In the genomic region with DNA sequence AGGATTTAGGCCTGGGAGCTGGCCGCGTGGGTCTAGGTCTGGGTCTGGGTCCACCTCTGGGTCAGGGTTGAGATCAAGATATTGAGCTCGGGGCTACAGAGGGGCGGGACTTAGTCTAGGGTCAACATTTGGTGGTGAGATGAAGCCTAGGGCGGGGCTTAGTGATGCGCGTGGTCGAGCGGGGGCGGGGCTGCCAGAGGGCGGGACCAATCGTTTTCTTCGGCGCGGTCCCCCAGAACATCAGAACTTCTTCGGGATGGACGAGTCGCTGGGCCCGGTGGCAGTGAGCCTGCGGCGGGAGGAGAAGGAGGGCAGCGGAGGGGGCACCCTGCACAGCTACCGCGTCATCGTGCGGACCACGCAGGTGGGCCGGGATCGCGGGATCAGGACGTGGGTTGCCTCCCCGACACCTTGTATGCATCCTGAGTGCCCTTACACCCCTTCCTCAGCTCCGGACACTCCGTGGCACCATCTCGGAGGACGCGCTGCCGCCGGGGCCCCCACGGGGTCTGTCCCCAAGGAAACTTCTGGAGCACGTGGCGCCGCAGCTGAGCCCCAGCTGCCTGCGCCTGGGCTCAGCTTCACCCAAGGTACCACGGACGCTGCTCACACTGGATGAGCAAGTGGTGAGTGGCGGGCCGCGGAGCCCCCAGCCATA, we compare ENCODE assay signal across 12 cellular contexts. TPM values are rescaled to one million over a fixed set of nuclear protein-coding genes. Genes with fewer than 3 reads are reported as not detected.
A peak's percentile ranks its signal among the peaks of the same experiment; 100 is the strongest.
DNase-seq lines count a peak whose midpoint lies in the region; TF ChIP-seq lines count a peak whose summit lies in the region.
"Had no signal": no experiment of that assay in that cellular context is flagged by ENCODE, and none has a peak within 500 bp of the region (broad histone marks: within the 10 kb centered on the region; RNA-seq: fewer than 3 reads in every experiment).

No MANE protein-coding gene starts in this region.

- H3K4me3 ChIP-seq in CD4-positive, alpha-beta memory T cell (ENCODE audit: low read length in 2 of 2) = peak overlapping the region; percentile 15 to 72
- H3K4me3 ChIP-seq in Karpas-422 (ENCODE audit: low read length) = peak overlapping the region; percentile 89
- H3K4me3 ChIP-seq: body of pancreas had no signal

- no peak for TF ChIP-seq CTCF in nephron progenitor cell (IDR thresholded peaks at IDR 0.05)

- no peak overlapping the region for H2AFZ ChIP-seq in Karpas-422 (ENCODE audit: low read length)

- H3K36me3 Mint-ChIP-seq in CD4-positive, alpha-beta memory T cell = peaks cover 20 to 56% of the 10 kb centered on the region in 2 donors
- peaks cover 4% of the 10 kb centered on the region for H3K36me3 Mint-ChIP-seq in nephron progenitor cell (ENCODE audit: low read depth)

- no peaks in the 10 kb centered on the region for H3K27me3 Mint-ChIP-seq in CD4-positive, alpha-beta memory T cell
- peaks cover 13% of the 10 kb centered on the region for H3K27me3 Mint-ChIP-seq in nephron progenitor cell (ENCODE audit: low read depth, poor library complexity)

- H3K9ac ChIP-seq in Karpas-422 (ENCODE audit: low read length) = peak overlapping the region; percentile 92

- peak overlapping the region; percentile 95 for H3K4me2 ChIP-seq in Karpas-422 (ENCODE audit: low read depth, low read length, poor library complexity, severe bottlenecking)

- H3K27ac Mint-ChIP-seq in CD4-positive, alpha-beta memory T cell = peak overlapping the region; percentile 85 to 97 (median 89)
- no peak overlapping the region for H3K27ac Mint-ChIP-seq in nephron progenitor cell

- peaks cover 30% of the 10 kb centered on the region for H3K79me2 ChIP-seq in Karpas-422 (ENCODE audit: low read length)

- peaks cover 0 to 2% (median 0%) of the 10 kb centered on the region in 8 donors for H3K9me3 Mint-ChIP-seq in CD4-positive, alpha-beta memory T cell
- no peaks in the 10 kb centered on the region for H3K9me3 Mint-ChIP-seq in nephron progenitor cell

- H3K27ac ChIP-seq in CD4-positive, alpha-beta memory T cell (ENCODE audit: low read depth, low read length) = peak overlapping the region; percentile 94
- peak overlapping the region; percentile 99 for H3K27ac ChIP-seq in Karpas-422 (ENCODE audit: low read length)

- H3K9me3 ChIP-seq in CD4-positive, alpha-beta memory T cell (ENCODE audit: control insufficient read depth in 1 of 2, low read length in 2 of 2) = no peaks in the 10 kb centered on the region
- H3K9me3 ChIP-seq in Karpas-422 (ENCODE audit: low read length) = no peaks in the 10 kb centered on the region
- H3K9me3 ChIP-seq: body of pancreas had no signal

- no peaks in the 10 kb centered on the region for H3K27me3 ChIP-seq in CD4-positive, alpha-beta memory T cell (ENCODE audit: insufficient read depth, low read length)
- H3K27me3 ChIP-seq in Karpas-422 (ENCODE audit: low read length) = no peaks in the 10 kb centered on the region
- H3K27me3 ChIP-seq: body of pancreas had no signal

- peaks cover 40% of the 10 kb centered on the region for H3K36me3 ChIP-seq in CD4-positive, alpha-beta memory T cell (ENCODE audit: insufficient read depth, low read length)
- 0 out of 2 replicates have a peak, but pooled peaks cover 9% of the 10 kb centered on the region for H3K36me3 ChIP-seq in Karpas-422 (ENCODE audit: insufficient read depth, low read length)

- intact Hi-C loops in CD4-positive, alpha-beta memory T cell (cut with micrococcal nuclease) = no loop called here

- H3K4me1 ChIP-seq in CD4-positive, alpha-beta memory T cell (ENCODE audit: insufficient read depth, low read length) = peaks cover 67% of the 10 kb centered on the region
- peaks cover 53% of the 10 kb centered on the region for H3K4me1 ChIP-seq in Karpas-422 (ENCODE audit: low read length)

- POLR2A ChIA-PET in CD4-positive, alpha-beta memory T cell (lab: Charles Lee; ENCODE audit: partially characterized antibody) = interaction anchor here (0.7 to 12.0 kb wide), 7 partner anchors 11 to 863 kb away, joined by 3 to 359 read pairs (median 31); a partner anchor contains a TSS

- no peaks in the 10 kb centered on the region for H3K9me2 ChIP-seq in Karpas-422 (replicated peaks; ENCODE audit: insufficient read depth, low read length)

- peaks cover 27 to 67% (median 42%) of the 10 kb centered on the region in 4 donors for H3K4me1 Mint-ChIP-seq in CD4-positive, alpha-beta memory T cell
- H3K4me1 Mint-ChIP-seq in nephron progenitor cell = peaks cover 46% of the 10 kb centered on the region

- CTCF ChIA-PET in CD4-positive, alpha-beta memory T cell (lab: Charles Lee; ENCODE audit: partially characterized antibody) = interaction anchor here (0.8 to 1.1 kb wide), 2 partner anchors 10 to 27 kb away, joined by 3 to 4 read pairs; no protein-coding TSS in a partner anchor

- H3K4me3 Mint-ChIP-seq in CD4-positive, alpha-beta memory T cell = peak overlapping the region; percentile 70 to 82 (median 76)
- peak overlapping the region; percentile 44 for H3K4me3 Mint-ChIP-seq in nephron progenitor cell

- peaks cover 4% of the 10 kb centered on the region; the same call in 1 of the 2 replicates for H4K20me1 ChIP-seq in Karpas-422 (ENCODE audit: insufficient read depth, low read depth, low read length)

- DNase-seq in CD4-positive, alpha-beta memory T cell = no peak
- DNase-seq in Karpas-422 (peak; percentile 82), ecto neural progenitor cell (ENCODE audit: low spot score) (peak; percentile 72), nephron progenitor cell (peak; percentile 65), kidney tubule cell (ENCODE audit: low spot score) (no peak), CD1c-positive myeloid dendritic cell (ENCODE audit: extremely low spot score) (no peak), H4 (ENCODE audit: low spot score) (no peak)
- no peak for DNase-seq in stimulated activated CD4-positive, alpha-beta T cell treated with anti-CD3 and anti-CD28 coated beads, Interleukin-12 subunit alpha, Interleukin-12 subunit beta, amount 100 ng/mL, for 4 hours
- DNase-seq: body of pancreas, foreskin melanocyte, KBM-7, T-helper 9 cell had no signal

RNA-seq across cellular contexts. Expression of a gene that starts 4.2 kb away (rescaled TPM):
- 100 to 1,000 TPM; 150 to 169 TPM for total RNA-seq in CD4-positive, alpha-beta memory T cell
- polyA plus RNA-seq in CD4-positive, alpha-beta memory T cell = 100 to 1,000 TPM in 1 of 2 donors, 10 to 100 TPM in 1; 50.1 to 204 TPM
- 74.6 and 123 TPM in 2 replicates for total RNA-seq in Karpas-422 (2014; rRNA removed; shearing (Covaris generic); ENCODE audit: low replicate concordance)
- 11.3 and 18.4 TPM in 2 replicates for total RNA-seq in H4 (2014; rRNA removed; shearing (Covaris generic))

RNA-seq across cellular contexts. Expression of a gene that starts 20.6 kb away (rescaled TPM):
- 100 to 1,000 TPM; 170 to 173 TPM for total RNA-seq in CD4-positive, alpha-beta memory T cell
- 10 to 100 TPM; 36.5 to 74.7 TPM for polyA plus RNA-seq in CD4-positive, alpha-beta memory T cell
- 42.6 and 44.0 TPM in 2 replicates for total RNA-seq in Karpas-422 (2014; rRNA removed; shearing (Covaris generic); ENCODE audit: low replicate concordance)
- 26.3 and 48.1 TPM in 2 replicates for total RNA-seq in H4 (2014; rRNA removed; shearing (Covaris generic))

RNA-seq across cellular contexts. Expression of a gene that starts 26.6 kb away (rescaled TPM):
- total RNA-seq in CD4-positive, alpha-beta memory T cell = 10 to 100 TPM; 63.3 to 66.3 TPM
- 1 to 10 TPM in 1 of 2 donors, under 1 TPM in 1; 0.41 to 6.3 TPM for polyA plus RNA-seq in CD4-positive, alpha-beta memory T cell
- 20.4 and 28.5 TPM in 2 replicates for total RNA-seq in Karpas-422 (2014; rRNA removed; shearing (Covaris generic); ENCODE audit: low replicate concordance)
- 11.7 TPM in 2 replicates for total RNA-seq in H4 (2014; rRNA removed; shearing (Covaris generic))

RNA-seq across cellular contexts. Expression of a gene that starts 28.1 kb away (rescaled TPM):
- 10 to 100 TPM; 92.0 to 93.6 TPM for total RNA-seq in CD4-positive, alpha-beta memory T cell
- 10 to 100 TPM in 1 of 2 donors, 1 to 10 TPM in 1; 6.3 to 24.1 TPM for polyA plus RNA-seq in CD4-positive, alpha-beta memory T cell
- 11.8 and 28.0 TPM in 2 replicates for total RNA-seq in Karpas-422 (2014; rRNA removed; shearing (Covaris generic); ENCODE audit: low replicate concordance)
- 7.4 and 9.1 TPM in 2 replicates for total RNA-seq in H4 (2014; rRNA removed; shearing (Covaris generic))

RNA-seq across cellular contexts. Expression of a gene that starts 46.5 kb away (rescaled TPM):
- 1 to 10 TPM; 1.6 to 2.7 TPM for total RNA-seq in CD4-positive, alpha-beta memory T cell
- polyA plus RNA-seq in CD4-positive, alpha-beta memory T cell = 1 to 10 TPM in 1 of 2 donors, not detected in 1; 1.2 TPM
- 0.25 and 0.48 TPM in 2 replicates for total RNA-seq in Karpas-422 (2014; rRNA removed; shearing (Covaris generic); ENCODE audit: low replicate concordance)
- total RNA-seq in H4 (2014; rRNA removed; shearing (Covaris generic)) = not detected in 2 replicates

Comparison
In these comparisons a context has a peak if more than half of its experiments do, and no peak if none do; other contexts are left out.
1. DNase-seq: peak in Karpas-422 (single experiment), ecto neural progenitor cell (single experiment) and nephron progenitor cell (single experiment); none in CD4-positive, alpha-beta memory T cell (0 of 5), kidney tubule cell (single experiment), stimulated activated CD4-positive, alpha-beta T cell treated with anti-CD3 and anti-CD28 coated beads, Interleukin-12 subunit alpha, Interleukin-12 subunit beta, amount 100 ng/mL, for 4 hours (single experiment), CD1c-positive myeloid dendritic cell (single experiment) and H4 (single experiment).